Comparison of ENCODE assay signal across 9 cellular contexts in the genomic region with DNA sequence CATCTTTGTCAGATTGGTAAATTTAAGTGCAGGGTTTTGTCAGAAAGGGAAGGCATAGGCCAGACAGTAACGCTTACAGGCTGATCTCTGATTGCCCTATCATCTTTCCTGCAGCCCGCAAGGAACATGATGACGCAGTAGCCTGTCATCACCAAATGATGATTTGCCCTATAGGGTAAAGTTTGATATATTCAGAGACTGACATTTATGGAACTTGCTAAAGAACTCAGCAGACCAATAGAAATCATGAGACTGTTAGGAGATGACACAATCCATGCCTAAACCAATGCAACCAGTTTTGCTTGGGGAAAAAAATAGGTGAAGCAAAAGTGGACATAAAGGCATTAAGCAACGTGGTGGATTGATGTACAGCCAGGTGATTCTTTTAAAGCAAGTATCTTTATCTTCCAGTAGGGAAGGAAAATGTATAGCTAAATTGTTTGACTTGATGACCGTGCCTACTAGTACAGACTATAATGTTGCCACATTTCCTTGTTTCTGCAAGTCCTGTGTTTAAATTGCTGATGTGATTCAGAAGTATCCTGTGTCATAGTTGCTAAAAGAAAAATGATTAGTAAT. TPM values are rescaled to one million over a fixed set of nuclear protein-coding genes. Genes with fewer than 3 reads are reported as not detected.
A peak's percentile ranks its signal among the peaks of the same experiment; 100 is the strongest.
DNase-seq lines count a peak whose midpoint lies in the region; ATAC-seq and TF ChIP-seq lines count a peak whose summit lies in the region.
"Had no signal": no experiment of that assay in that cellular context is flagged by ENCODE, and none has a peak within 500 bp of the region (broad histone marks: within the 10 kb centered on the region; RNA-seq: fewer than 3 reads in every experiment).

No MANE protein-coding gene starts in this region.

- peaks cover 45% of the 10 kb centered on the region for H3K36me3 ChIP-seq in BLaER1

- H3K9me3 Mint-ChIP-seq in HFFc6 (no peaks in the 10 kb centered on the region), immature natural killer cell (no peaks in the 10 kb centered on the region)
- no peaks in the 10 kb centered on the region for H3K9me3 Mint-ChIP-seq in activated T-helper 17 cell treated with anti-CD3 and anti-CD28 coated beads, Interleukin-2, amount 50 U/mL, for 72 hours

- no peak overlapping the region for H3K9ac ChIP-seq in BLaER1

- peaks cover 30% of the 10 kb centered on the region for H3K4me1 ChIP-seq in BLaER1

- peaks cover 15% of the 10 kb centered on the region for H3K9me3 ChIP-seq in BLaER1

- H3K27me3 ChIP-seq in BLaER1 = no peaks in the 10 kb centered on the region

- peak overlapping the region; percentile 82 for H3K4me2 ChIP-seq in BLaER1

- peak overlapping the region; percentile 76; the same call in 1 of the 2 replicates for H3K4me3 ChIP-seq in BLaER1

- DNase-seq in HFFc6 (peak; percentile 21), immature natural killer cell (peak in 1 of 3 donors; percentile 18), H4 (ENCODE audit: low spot score) (no peak), omental fat pad (ENCODE audit: low spot score) (no peak), HUDEP-2 (lab: John Stamatoyannopoulos, UW; ENCODE audit: unreplicated experiment in 76 of 76) (no peak)
- DNase-seq: kidney had no signal

- ATAC-seq in activated T-helper 17 cell treated with anti-CD3 and anti-CD28 coated beads, Interleukin-2, amount 50 U/mL, for 72 hours (replicated peaks) = peak; percentile 58
- ATAC-seq in HG02885 (IDR thresholded peaks at IDR 0.05; ENCODE audit: poor library complexity, unreplicated experiment) (no peak), omental fat pad (ENCODE audit: low FRiP score) (no peak)

- peak overlapping the region; percentile 86 for H3K4me3 Mint-ChIP-seq in HFFc6
- peak overlapping the region; percentile 93 for H3K4me3 Mint-ChIP-seq in activated T-helper 17 cell treated with anti-CD3 and anti-CD28 coated beads, Interleukin-2, amount 50 U/mL, for 72 hours
- peak overlapping the region in 4 of 5 donors; percentile 73 to 91 (median 76) for H3K4me3 Mint-ChIP-seq in immature natural killer cell

- peak overlapping the region; percentile 61; the same call in 1 of the 2 replicates for H3K27ac Mint-ChIP-seq in HFFc6
- peak overlapping the region; percentile 11 for H3K27ac Mint-ChIP-seq in activated T-helper 17 cell treated with anti-CD3 and anti-CD28 coated beads, Interleukin-2, amount 50 U/mL, for 72 hours
- H3K27ac Mint-ChIP-seq in immature natural killer cell = peak overlapping the region; percentile 2 to 87 (median 62)

- TF ChIP-seq CTCF in HFFc6 (IDR thresholded peaks at IDR 0.05) (no peak), omental fat pad (IDR thresholded peaks at IDR 0.05) (no peak)

- H3K36me3 Mint-ChIP-seq in HFFc6 (ENCODE audit: low read depth) (peaks cover 40% of the 10 kb centered on the region), immature natural killer cell (no peaks in the 10 kb centered on the region)
- peaks cover 67% of the 10 kb centered on the region for H3K36me3 Mint-ChIP-seq in activated T-helper 17 cell treated with anti-CD3 and anti-CD28 coated beads, Interleukin-2, amount 50 U/mL, for 72 hours (ENCODE audit: low read depth)

- H4K20me1 ChIP-seq in BLaER1 = peaks cover 66% of the 10 kb centered on the region

- H3K4me1 Mint-ChIP-seq in HFFc6 (ENCODE audit: low read depth) (peaks cover 70% of the 10 kb centered on the region), immature natural killer cell (peaks cover 73 to 77% of the 10 kb centered on the region in 2 donors)
- H3K4me1 Mint-ChIP-seq in activated T-helper 17 cell treated with anti-CD3 and anti-CD28 coated beads, Interleukin-2, amount 50 U/mL, for 72 hours = peaks cover 52% of the 10 kb centered on the region

- peaks cover 7% of the 10 kb centered on the region for H3K27me3 Mint-ChIP-seq in HFFc6 (ENCODE audit: insufficient read depth)
- no peaks in the 10 kb centered on the region for H3K27me3 Mint-ChIP-seq in activated T-helper 17 cell treated with anti-CD3 and anti-CD28 coated beads, Interleukin-2, amount 50 U/mL, for 72 hours
- H3K27me3 Mint-ChIP-seq in immature natural killer cell (ENCODE audit: low read depth in 3 of 3) = peaks cover 2 to 15% (median 4%) of the 10 kb centered on the region in 3 donors

- no peak overlapping the region for H3K27ac ChIP-seq in BLaER1

RNA-seq across cellular contexts. Expression of gene NUS1, which starts 2.4 kb away (rescaled TPM):
- 10 to 100 TPM; 44.4 to 55.2 (median 48.7) TPM for total RNA-seq in HFFc6 (2021; fragmentation: NEBNext Ultra II Directional; extraction: Animal tissue kit (Norgen Biotek cat#: 25700))
- total RNA-seq in activated T-helper 17 cell treated with anti-CD3 and anti-CD28 coated beads, Interleukin-2, amount 50 U/mL, for 72 hours = 10 to 100 TPM; 34.5 to 43.5 TPM
- polyA plus RNA-seq in immature natural killer cell = 10 to 100 TPM; 16.4 to 18.7 (median 17.2) TPM
- total RNA-seq in H4 (2014; rRNA removed; shearing (Covaris generic)) = 11.7 and 12.2 TPM in 2 replicates
- 10 to 100 TPM; 18.4 to 37.1 (median 23.0) TPM for total RNA-seq in omental fat pad

Comparison
In these comparisons a context has a peak if more than half of its experiments do, and no peak if none do; other contexts are left out.
1. H3K27ac Mint-ChIP-seq: peak in every context shown above with its lines; median percentile 62 in immature natural killer cell; 61 in HFFc6; 11 in activated T-helper 17 cell treated with anti-CD3 and anti-CD28 coated beads, Interleukin-2, amount 50 U/mL, for 72 hours.